ENCODE assay signal across 22 cellular contexts in the genomic region with DNA sequence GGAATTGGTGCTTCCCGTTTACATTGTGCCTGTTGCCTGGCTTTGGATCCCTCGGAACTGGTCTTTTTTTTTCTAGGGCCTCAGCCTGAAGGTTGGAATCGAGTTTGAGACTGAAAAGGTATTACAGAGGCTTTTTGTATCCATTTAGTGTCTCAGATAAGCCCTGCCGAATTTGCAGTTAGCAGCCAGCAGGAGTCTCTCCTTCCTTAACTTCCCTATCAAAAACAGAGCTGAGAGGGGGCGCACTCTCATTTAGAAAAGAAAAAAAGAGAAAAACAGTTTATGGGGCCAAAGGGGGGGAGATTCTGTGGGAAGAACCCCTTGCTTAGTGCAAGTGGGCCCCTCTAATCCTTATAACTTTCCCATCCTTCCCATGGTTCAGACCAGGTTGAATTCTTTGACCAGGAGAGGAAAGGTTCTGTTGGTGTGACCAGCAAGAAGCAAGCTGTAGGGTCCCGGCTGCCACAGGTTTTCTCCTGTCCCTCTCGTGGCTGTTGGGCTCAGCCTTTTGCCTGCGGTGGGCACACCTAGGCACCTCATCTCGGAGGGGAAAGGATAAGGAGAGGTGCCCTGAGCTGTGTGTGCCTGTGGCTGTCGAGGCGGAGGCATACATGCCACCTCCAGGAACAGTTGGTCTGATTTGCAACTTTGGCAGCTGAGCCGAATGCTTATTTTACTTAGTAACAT.
DNase-seq lines count a peak whose midpoint lies in the region; TF ChIP-seq lines count a peak whose summit lies in the region.
"Had no signal": no experiment of that assay in that cellular context is flagged by ENCODE, and none has a peak within 500 bp of the region (broad histone marks: within the 10 kb centered on the region; RNA-seq: fewer than 3 reads in every experiment).

No MANE protein-coding gene starts in this region.

- H3K27ac ChIP-seq in brain microvascular endothelial cell: no peak overlapping the region
- H3K27ac ChIP-seq: lower lobe of right lung, ovary, vagina had no signal

- no peaks in the 10 kb centered on the region for H3K36me3 ChIP-seq in brain microvascular endothelial cell (replicated peaks)
- H3K36me3 ChIP-seq: lower lobe of right lung, ovary, vagina had no signal

- H3K9me3 Mint-ChIP-seq in progenitor cell of endocrine pancreas (ENCODE audit: low read depth): no peaks in the 10 kb centered on the region

- no peak overlapping the region for H3K4me3 ChIP-seq in brain microvascular endothelial cell (ENCODE audit: low read depth, low read length)
- H3K4me3 ChIP-seq: lower lobe of right lung, ovary, vagina had no signal

- in situ Hi-C loops in brain microvascular endothelial cell (cut with HindIII; ENCODE audit: low pct_ligation_motif_present, low sequenced_read_pairs): no loop called here

- DNase-seq in activated gamma-delta T cell (lab: John Stamatoyannopoulos, UW): peak; percentile 0
- DNase-seq in activated gamma-delta T cell treated with Interleukin-2 at 50 U/mL for 16 hours: no peak
- DNase-seq in NCI-H69 (lab: John Stamatoyannopoulos, UW): peak; percentile 11
- DNase-seq in ecto neural progenitor cell (ENCODE audit: low spot score): peak; percentile 42
- DNase-seq in progenitor cell of endocrine pancreas (ENCODE audit: low spot score, unreplicated experiment): no peak
- no peak for DNase-seq in brain microvascular endothelial cell
- no peak for DNase-seq in putamen (ENCODE audit: low spot score)
- DNase-seq in stimulated activated CD4-positive, alpha-beta T cell treated with anti-CD3 and anti-CD28 coated beads, Interleukin-2, amount 100 ng/mL, for 48 hours: no peak
- DNase-seq: activated CD4-positive, alpha-beta T cell treated with anti-CD3 and anti-CD28 coated beads, Interleukin-2, amount 10 ng/mL, durations not matched to agents 7 days and 5 days; CD8-positive, alpha-beta memory T cell; cortex of kidney; immature natural killer cell; lower lobe of right lung; NCI-H1092; NK-92 treated with Interleukin-12 subunit alpha and Interleukin-12 subunit beta, amount 100 ng/mL, for 24 hours; ovary; SHP77; stimulated activated CD4-positive, alpha-beta T cell treated with anti-CD3 and anti-CD28 coated beads, Interleukin-4, amount 100 ng/mL, for 4 hours; stimulated activated CD8-positive, alpha-beta memory T cell treated with anti-CD3 and anti-CD28 coated beads, Interleukin-4, amount 100 ng/mL, for 48 hours; substantia nigra had no signal

- no peaks in the 10 kb centered on the region for H3K27me3 ChIP-seq in brain microvascular endothelial cell (replicated peaks)
- H3K27me3 ChIP-seq: ovary, vagina had no signal

- no peaks in the 10 kb centered on the region for H3K27me3 Mint-ChIP-seq in progenitor cell of endocrine pancreas
- H3K27me3 Mint-ChIP-seq: activated CD4-positive, alpha-beta T cell treated with anti-CD3 and anti-CD28 coated beads, Interleukin-2, amount 10 ng/mL, durations not matched to agents 7 days and 5 days; CD8-positive, alpha-beta memory T cell had no signal

- peak; percentile 20 for TF ChIP-seq CTCF in progenitor cell of endocrine pancreas (IDR thresholded peaks at IDR 0.05; ENCODE audit: unreplicated experiment)
- TF ChIP-seq CTCF in brain microvascular endothelial cell (IDR thresholded peaks at IDR 0.05; ENCODE audit: low read depth, low read length, missing control alignments): no peak

- H3K4me3 Mint-ChIP-seq in progenitor cell of endocrine pancreas (ENCODE audit: low read depth): no peak overlapping the region
- H3K4me3 Mint-ChIP-seq: activated CD4-positive, alpha-beta T cell treated with anti-CD3 and anti-CD28 coated beads, Interleukin-2, amount 10 ng/mL, durations not matched to agents 7 days and 5 days; CD8-positive, alpha-beta memory T cell; immature natural killer cell had no signal

- no peak overlapping the region for H3K27ac Mint-ChIP-seq in progenitor cell of endocrine pancreas
- H3K27ac Mint-ChIP-seq: activated CD4-positive, alpha-beta T cell treated with anti-CD3 and anti-CD28 coated beads, Interleukin-2, amount 10 ng/mL, durations not matched to agents 7 days and 5 days; activated naive CD4-positive, alpha-beta T cell treated with anti-CD3 and anti-CD28 coated beads, Interleukin-2, amount 50 U/mL, for 72 hours; CD8-positive, alpha-beta memory T cell; immature natural killer cell had no signal

- H3K4me1 Mint-ChIP-seq in progenitor cell of endocrine pancreas (ENCODE audit: low read depth): no peaks in the 10 kb centered on the region
- H3K4me1 Mint-ChIP-seq: activated CD4-positive, alpha-beta T cell treated with anti-CD3 and anti-CD28 coated beads, Interleukin-2, amount 10 ng/mL, durations not matched to agents 7 days and 5 days; CD8-positive, alpha-beta memory T cell; immature natural killer cell had no signal

- no peaks in the 10 kb centered on the region for H3K36me3 Mint-ChIP-seq in progenitor cell of endocrine pancreas (ENCODE audit: insufficient read depth)
- H3K36me3 Mint-ChIP-seq: activated naive CD4-positive, alpha-beta T cell treated with anti-CD3 and anti-CD28 coated beads, Interleukin-2, amount 50 U/mL, for 72 hours; CD8-positive, alpha-beta memory T cell had no signal

Comparison
In these comparisons a context has a peak if more than half of its experiments do, and no peak if none do; other contexts are left out.
1. DNase-seq: peak in activated gamma-delta T cell (single experiment), NCI-H69 (single experiment) and ecto neural progenitor cell (single experiment); none in activated gamma-delta T cell treated with Interleukin-2 at 50 U/mL for 16 hours (single experiment), progenitor cell of endocrine pancreas (single experiment), brain microvascular endothelial cell (single experiment), putamen (single experiment) and stimulated activated CD4-positive, alpha-beta T cell treated with anti-CD3 and anti-CD28 coated beads, Interleukin-2, amount 100 ng/mL, for 48 hours (0 of 2).